ENCODE assay signal across 11 cellular contexts in genomic region chr19:2454199-2454961, GRCh38.
DNase-seq lines count a peak whose midpoint lies in the region; ATAC-seq and TF ChIP-seq lines count a peak whose summit lies in the region.
"Had no signal": no experiment of that assay in that cellular context is flagged by ENCODE, and none has a peak within 500 bp of the region (broad histone marks: within the 10 kb centered on the region; RNA-seq: fewer than 3 reads in every experiment).

No MANE protein-coding gene starts in this region.

- TF ChIP-seq CTCF in OCI-LY3 (IDR thresholded peaks at IDR 0.05; ENCODE audit: low read depth, low read length) = no peak

- no peaks in the 10 kb centered on the region for H3K36me3 Mint-ChIP-seq in activated naive CD4-positive, alpha-beta T cell treated with anti-CD3 and anti-CD28 coated beads, Interleukin-2, amount 50 U/mL, for 24 hours
- peaks cover 14% of the 10 kb centered on the region for H3K36me3 Mint-ChIP-seq in effector memory CD8-positive, alpha-beta T cell (ENCODE audit: insufficient read depth)
- H3K36me3 Mint-ChIP-seq in stimulated activated memory B cell treated with anti-CD40 and anti-IgM and Interleukin-4, amounts not matched to agents 10 μg/mL and 1 μg/mL and 100 μg/mL, for 72 hours = no peaks in the 10 kb centered on the region

- H3K27ac Mint-ChIP-seq in activated naive CD4-positive, alpha-beta T cell treated with anti-CD3 and anti-CD28 coated beads, Interleukin-2, amount 50 U/mL, for 24 hours = no peak overlapping the region
- peak overlapping the region; percentile 87 to 92 for H3K27ac Mint-ChIP-seq in effector memory CD8-positive, alpha-beta T cell
- H3K27ac Mint-ChIP-seq in stimulated activated memory B cell treated with anti-CD40 and anti-IgM and Interleukin-4, amounts not matched to agents 10 μg/mL and 1 μg/mL and 100 μg/mL, for 72 hours = peak overlapping the region; percentile 86

- H3K79me2 ChIP-seq in OCI-LY3 (ENCODE audit: low read length) = peaks cover 80% of the 10 kb centered on the region

- no peak for DNase-seq in activated naive CD4-positive, alpha-beta T cell treated with anti-CD3 and anti-CD28 coated beads, Interleukin-2, amount 50 U/mL, for 16 hours
- no peak for DNase-seq in effector memory CD8-positive, alpha-beta T cell
- DNase-seq in LoVo (ENCODE audit: low spot score) (no peak), HCEC 1CT (no peak)
- DNase-seq: BE2C, NCI-H2029, pancreas had no signal

- H3K9ac ChIP-seq in OCI-LY3 (ENCODE audit: low read length) = peak overlapping the region; percentile 100; the same call in 1 of the 2 replicates

- ATAC-seq in effector memory CD8-positive, alpha-beta T cell (replicated peaks) = no peak
- ATAC-seq in stimulated activated memory B cell treated with anti-CD40 and anti-IgM and Interleukin-4, amounts not matched to agents 10 μg/mL and 1 μg/mL and 100 μg/mL, for 72 hours = no peak
- no peak for ATAC-seq in HG03135 (IDR thresholded peaks at IDR 0.05; ENCODE audit: unreplicated experiment)
- ATAC-seq: pancreas had no signal

- H3K4me3 ChIP-seq in OCI-LY3 (ENCODE audit: low read length) = peak overlapping the region; percentile 92
- H3K4me3 ChIP-seq: pancreas had no signal

- no peak overlapping the region for H2AFZ ChIP-seq in OCI-LY3 (ENCODE audit: low read depth, low read length)

- peaks cover 24% of the 10 kb centered on the region for H3K36me3 ChIP-seq in OCI-LY3 (replicated peaks; ENCODE audit: low read depth, low read length)
- H3K36me3 ChIP-seq: pancreas had no signal

- peaks cover 38% of the 10 kb centered on the region for H3K4me1 ChIP-seq in OCI-LY3 (ENCODE audit: low read length)
- H3K4me1 ChIP-seq: BE2C had no signal

- H3K4me1 Mint-ChIP-seq in activated naive CD4-positive, alpha-beta T cell treated with anti-CD3 and anti-CD28 coated beads, Interleukin-2, amount 50 U/mL, for 24 hours = peaks cover 16% of the 10 kb centered on the region
- peaks cover 10 to 15% of the 10 kb centered on the region in 2 donors for H3K4me1 Mint-ChIP-seq in effector memory CD8-positive, alpha-beta T cell (ENCODE audit: low read depth in 2 of 2)
- H3K4me1 Mint-ChIP-seq in stimulated activated memory B cell treated with anti-CD40 and anti-IgM and Interleukin-4, amounts not matched to agents 10 μg/mL and 1 μg/mL and 100 μg/mL, for 72 hours = peaks cover 43% of the 10 kb centered on the region

- H4K20me1 ChIP-seq in OCI-LY3 (ENCODE audit: insufficient read depth, low read length) = peaks cover 57% of the 10 kb centered on the region

- H3K9me3 ChIP-seq in OCI-LY3 (ENCODE audit: insufficient read depth, low read length) = no peaks in the 10 kb centered on the region
- H3K9me3 ChIP-seq: BE2C, pancreas had no signal

- no peaks in the 10 kb centered on the region for H3K27me3 ChIP-seq in OCI-LY3 (ENCODE audit: low read depth, low read length)
- H3K27me3 ChIP-seq: BE2C, pancreas had no signal

- H3K9me3 Mint-ChIP-seq in activated naive CD4-positive, alpha-beta T cell treated with anti-CD3 and anti-CD28 coated beads, Interleukin-2, amount 50 U/mL, for 24 hours = no peaks in the 10 kb centered on the region
- H3K9me3 Mint-ChIP-seq in effector memory CD8-positive, alpha-beta T cell = no peaks in the 10 kb centered on the region
- no peaks in the 10 kb centered on the region for H3K9me3 Mint-ChIP-seq in stimulated activated memory B cell treated with anti-CD40 and anti-IgM and Interleukin-4, amounts not matched to agents 10 μg/mL and 1 μg/mL and 100 μg/mL, for 72 hours

- no peaks in the 10 kb centered on the region for H3K27me3 Mint-ChIP-seq in activated naive CD4-positive, alpha-beta T cell treated with anti-CD3 and anti-CD28 coated beads, Interleukin-2, amount 50 U/mL, for 24 hours
- H3K27me3 Mint-ChIP-seq in effector memory CD8-positive, alpha-beta T cell = no peaks in the 10 kb centered on the region
- no peaks in the 10 kb centered on the region for H3K27me3 Mint-ChIP-seq in stimulated activated memory B cell treated with anti-CD40 and anti-IgM and Interleukin-4, amounts not matched to agents 10 μg/mL and 1 μg/mL and 100 μg/mL, for 72 hours

- H3K4me2 ChIP-seq in OCI-LY3 (ENCODE audit: low read length) = peak overlapping the region; percentile 90

- H3K4me3 Mint-ChIP-seq in activated naive CD4-positive, alpha-beta T cell treated with anti-CD3 and anti-CD28 coated beads, Interleukin-2, amount 50 U/mL, for 24 hours = peak overlapping the region; percentile 80
- peak overlapping the region; percentile 79 to 80 for H3K4me3 Mint-ChIP-seq in effector memory CD8-positive, alpha-beta T cell
- peak overlapping the region; percentile 88 for H3K4me3 Mint-ChIP-seq in stimulated activated memory B cell treated with anti-CD40 and anti-IgM and Interleukin-4, amounts not matched to agents 10 μg/mL and 1 μg/mL and 100 μg/mL, for 72 hours

- peak overlapping the region; percentile 85 for H3K27ac ChIP-seq in OCI-LY3 (ENCODE audit: low read length)
- H3K27ac ChIP-seq: pancreas had no signal
